ENCODE assay signal across 9 cellular contexts in the genomic region with DNA sequence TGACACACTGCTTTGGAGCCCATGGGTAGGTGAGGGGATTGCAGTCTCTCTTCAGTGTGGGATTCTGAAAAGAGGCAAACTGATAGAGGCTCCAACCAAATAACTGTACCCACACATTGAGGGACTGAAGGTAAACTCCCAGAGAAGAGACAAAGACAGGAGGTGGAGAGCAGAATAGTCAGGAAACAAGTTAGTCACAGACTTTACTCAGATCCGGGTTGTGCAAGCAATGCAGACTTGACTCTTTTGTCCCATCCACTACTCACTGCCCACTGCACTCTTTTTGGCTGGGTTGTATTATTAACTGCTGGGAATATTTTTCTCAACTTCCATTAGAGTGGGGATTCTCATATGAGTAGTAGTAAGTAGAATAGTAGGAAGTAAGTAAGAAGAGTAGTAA.
"Had no signal": no experiment of that assay in that cellular context is flagged by ENCODE, and none has a peak within 500 bp of the region (broad histone marks: within the 10 kb centered on the region; RNA-seq: fewer than 3 reads in every experiment).

No MANE protein-coding gene starts in this region.

- H3K27ac ChIP-seq: GM23248, HL-60 had no signal

- H3K27ac Mint-ChIP-seq: HFFc6 had no signal

- H2AFZ ChIP-seq: GM23248 had no signal

- H3K9ac ChIP-seq: GM23248 had no signal

- H3K4me3 Mint-ChIP-seq: HFFc6 had no signal

- DNase-seq: GM23248, GOT3, H7, HFFc6, IMR-90 had no signal

- H3K9me3 ChIP-seq: HAP-1 had no signal

- ATAC-seq: HCT116 had no signal

- H3K4me1 ChIP-seq: HAP-1 had no signal

- H3K36me3 ChIP-seq: HAP-1 had no signal

- H3K4me3 ChIP-seq: GM23248, HAP-1 had no signal

- FAIRE-seq: HTR-8/SVneo had no signal
